Comparison of ENCODE assay signal across 21 cellular contexts in the genomic region with DNA sequence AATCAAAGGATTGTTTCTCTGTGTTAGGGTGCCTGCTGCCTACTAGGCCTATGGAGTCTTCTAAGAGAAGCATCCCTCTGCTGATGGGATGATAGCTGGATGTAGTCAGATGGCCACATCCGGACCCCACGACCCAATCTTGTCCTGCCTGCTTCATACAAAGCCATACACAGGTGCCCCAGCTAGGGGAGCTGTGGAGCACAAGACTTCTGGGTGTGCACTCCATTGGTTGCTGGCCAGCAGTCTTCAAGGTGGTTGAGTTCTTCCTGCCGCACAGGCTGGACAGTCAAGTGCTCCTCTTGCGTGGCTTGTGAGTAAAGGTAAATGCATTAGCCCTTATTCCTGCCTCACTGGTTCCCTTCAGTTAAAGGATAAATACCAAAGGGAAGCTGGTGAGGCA.
DNase-seq lines count a peak whose midpoint lies in the region; ATAC-seq, FAIRE-seq and TF ChIP-seq lines count a peak whose summit lies in the region.
"Had no signal": no experiment of that assay in that cellular context is flagged by ENCODE, and none has a peak within 500 bp of the region (broad histone marks: within the 10 kb centered on the region; RNA-seq: fewer than 3 reads in every experiment).

No MANE protein-coding gene starts in this region.

- H3K36me3 ChIP-seq in K562 (ENCODE audit: control insufficient read depth, insufficient read depth, low read length) (no peaks in the 10 kb centered on the region), kidney epithelial cell (ENCODE audit: control insufficient read depth, insufficient read depth, low read length) (no peaks in the 10 kb centered on the region), uterus (no peaks in the 10 kb centered on the region)
- H3K36me3 ChIP-seq: suprapubic skin had no signal

- H3K9me3 ChIP-seq in H9 (ENCODE audit: control insufficient read depth, low read depth, low read length) (no peaks in the 10 kb centered on the region), K562 (replicated peaks; ENCODE audit: control insufficient read depth, insufficient read depth, low read depth, low read length) (no peaks in the 10 kb centered on the region), uterus (no peaks in the 10 kb centered on the region)
- H3K9me3 ChIP-seq: suprapubic skin had no signal

- H4K91ac ChIP-seq in H9 (ENCODE audit: insufficient read length, low read depth, low read length), result no peak overlapping the region

- no peak overlapping the region for H3K27ac Mint-ChIP-seq in H9
- H3K27ac Mint-ChIP-seq: activated CD4-positive, alpha-beta T cell treated with anti-CD3 and anti-CD28 coated beads, Interleukin-2, amount 10 ng/mL, durations not matched to agents 7 days and 5 days; activated naive CD8-positive, alpha-beta T cell treated with anti-CD3 and anti-CD28 coated beads for 36 hours; activated T-helper 17 cell treated with anti-CD3 and anti-CD28 coated beads, Interleukin-2, amount 50 U/mL, for 72 hours; CD8-positive, alpha-beta T cell; naive thymus-derived CD4-positive, alpha-beta T cell; stimulated activated effector memory CD8-positive, alpha-beta T cell treated with anti-CD3 and anti-CD28 coated beads, Interleukin-12 subunit alpha, Interleukin-12 subunit beta, amount 100 ng/mL, for 72 hours had no signal

- no peak overlapping the region for H4K5ac ChIP-seq in H9 (ENCODE audit: insufficient read length, low read depth, low read length)

- CTCF ChIA-PET in K562 (lab: Yijun Ruan, JAX; ENCODE audit: low intra/inter-chr PET ratio), result no interaction called here

- no peak overlapping the region for H3K4ac ChIP-seq in H9 (ENCODE audit: low read depth, low read length)

- no peak overlapping the region for H3K56ac ChIP-seq in H9 (ENCODE audit: insufficient read length, low read depth, low read length)

- no peaks in the 10 kb centered on the region for H3K79me1 ChIP-seq in H9 (ENCODE audit: insufficient read depth, low read depth, low read length, poor library complexity, severe bottlenecking)

- no peak for TF ChIP-seq POLR2A in K562 (conservative IDR thresholded peaks at IDR 0.05)
- TF ChIP-seq POLR2A in uterus (IDR thresholded peaks at IDR 0.05), result no peak

- H3K9me3 Mint-ChIP-seq in H9, result peaks cover 13 to 14% of the 10 kb centered on the region in 2 experiments
- H3K9me3 Mint-ChIP-seq: activated CD4-positive, alpha-beta T cell treated with anti-CD3 and anti-CD28 coated beads, Interleukin-2, amount 10 ng/mL, durations not matched to agents 7 days and 5 days; CD8-positive, alpha-beta T cell; stimulated activated effector memory CD8-positive, alpha-beta T cell treated with anti-CD3 and anti-CD28 coated beads, Interleukin-12 subunit alpha, Interleukin-12 subunit beta, amount 100 ng/mL, for 72 hours had no signal

- no peak overlapping the region for H2BK15ac ChIP-seq in H9 (ENCODE audit: low read depth, low read length)

- H2AFZ ChIP-seq in H9 (ENCODE audit: low read length), result no peak overlapping the region
- H2AFZ ChIP-seq in K562 (ENCODE audit: low read depth, low read length), result no peak overlapping the region

- H2BK12ac ChIP-seq in H9 (ENCODE audit: insufficient read length, low read depth, low read length), result no peak overlapping the region

- no peak overlapping the region for H3K4me3 Mint-ChIP-seq in H9
- H3K4me3 Mint-ChIP-seq: activated CD4-positive, alpha-beta T cell treated with anti-CD3 and anti-CD28 coated beads, Interleukin-2, amount 10 ng/mL, durations not matched to agents 7 days and 5 days; activated naive CD8-positive, alpha-beta T cell treated with anti-CD3 and anti-CD28 coated beads for 36 hours; activated T-helper 17 cell treated with anti-CD3 and anti-CD28 coated beads, Interleukin-2, amount 50 U/mL, for 72 hours; CD8-positive, alpha-beta T cell; naive thymus-derived CD4-positive, alpha-beta T cell; stimulated activated effector memory CD8-positive, alpha-beta T cell treated with anti-CD3 and anti-CD28 coated beads, Interleukin-12 subunit alpha, Interleukin-12 subunit beta, amount 100 ng/mL, for 72 hours had no signal

- intact Hi-C loops in K562 (cut with micrococcal nuclease) (no loop called here), uterus (cut with DNase I; ENCODE audit: low total_unique reads) (no loop called here)

- peak; percentile 56 for TF ChIP-seq CTCF in H9 (conservative IDR thresholded peaks at IDR 0.05)
- TF ChIP-seq CTCF in K562 (IDR thresholded peaks at IDR 0.05 in 2 of 3, conservative IDR thresholded peaks at IDR 0.05 in 1 of 3; ENCODE audit: insufficient read depth in 2 of 3, low read depth in 1 of 3, low read length in 3 of 3), result peak; percentile 24 to 41 (median 31); a peak in 4 of 6 replicates
- TF ChIP-seq CTCF in kidney epithelial cell (IDR thresholded peaks at IDR 0.05; ENCODE audit: insufficient read depth, low read length, poor library complexity, severe bottlenecking), result peak; percentile 7
- TF ChIP-seq CTCF in uterus (IDR thresholded peaks at IDR 0.05), result no peak

- H3K14ac ChIP-seq in H9 (ENCODE audit: insufficient read depth, low read length), result no peak overlapping the region

- TF ChIP-seq EP300 in K562 (IDR thresholded peaks at IDR 0.05; ENCODE audit: low read length), result no peak

- DNase-seq in Daoy (ENCODE audit: low read depth) (peak; percentile 14), H9 (peak; percentile 52), K562 (ENCODE audit: extremely low read depth in 1 of 4, low spot score in 3 of 4) (peak in 3 of 4 experiments; percentile 8 to 11 (median 8)), kidney epithelial cell (ENCODE audit: low read depth) (no peak), NCI-H1092 (lab: John Stamatoyannopoulos, UW) (no peak), NCI-H526 treated with DMSO at 0.1 percent for 48 hours (lab: John Stamatoyannopoulos, UW) (no peak), uterus (no peak)
- DNase-seq: activated CD4-positive, alpha-beta T cell treated with anti-CD3 and anti-CD28 coated beads, Interleukin-2, amount 10 ng/mL, durations not matched to agents 7 days and 5 days; activated naive CD8-positive, alpha-beta T cell treated with anti-CD3 and anti-CD28 coated beads for 36 hours; CD8-positive, alpha-beta T cell; dorsolateral prefrontal cortex; foreskin fibroblast; KG1; naive thymus-derived CD4-positive, alpha-beta T cell; NCI-H526; Right ventricle myocardium superior; small intestine; stimulated activated CD4-positive, alpha-beta T cell treated with anti-CD3 and anti-CD28 coated beads, Interleukin-2, amount 100 ng/mL, for 24 hours had no signal

- no peak overlapping the region for H3K4me3 ChIP-seq in K562
- no peak overlapping the region for H3K4me3 ChIP-seq in kidney epithelial cell (ENCODE audit: low read depth, low read length)
- H3K4me3 ChIP-seq in uterus, result no peak overlapping the region
- H3K4me3 ChIP-seq: dorsolateral prefrontal cortex, suprapubic skin had no signal

- no TSS peak for BruUV-seq in K562 (replicated peaks; lab: Mats Ljungman, UMichigan)

- H3K18ac ChIP-seq in H9 (ENCODE audit: insufficient read length, low read depth, low read length), result no peak overlapping the region

- H3K9ac ChIP-seq in H9 (ENCODE audit: extremely low read depth, insufficient read length, low read length), result no peak overlapping the region
- H3K9ac ChIP-seq in K562 (ENCODE audit: insufficient read depth in 1 of 2, low read depth in 2 of 2, low read length in 2 of 2), result no peak overlapping the region

- H3K27me3 Mint-ChIP-seq in H9 (ENCODE audit: low read depth), result peaks cover 3% of the 10 kb centered on the region
- H3K27me3 Mint-ChIP-seq: activated CD4-positive, alpha-beta T cell treated with anti-CD3 and anti-CD28 coated beads, Interleukin-2, amount 10 ng/mL, durations not matched to agents 7 days and 5 days had no signal

- no peak for TF ChIP-seq RAD21 in K562 (CRISPR knock-in tag; conservative IDR thresholded peaks at IDR 0.05 in 1 of 2, IDR thresholded peaks at IDR 0.05 in 1 of 2)

- H3K79me2 ChIP-seq in H9 (ENCODE audit: insufficient read depth, low read length) (no peaks in the 10 kb centered on the region; the same call in 1 of the 2 replicates), K562 (ENCODE audit: control insufficient read depth, insufficient read depth, low read length) (no peaks in the 10 kb centered on the region)

- H3K23ac ChIP-seq in H9 (ENCODE audit: insufficient read length, low read depth, low read length), result no peak overlapping the region

- H4K20me1 ChIP-seq in H9 (ENCODE audit: control insufficient read depth, insufficient read depth, insufficient read length) (no peaks in the 10 kb centered on the region), K562 (replicated peaks; ENCODE audit: control insufficient read depth, insufficient read depth, low read length) (no peaks in the 10 kb centered on the region)

- no peak overlapping the region for H2BK120ac ChIP-seq in H9 (ENCODE audit: low read depth, low read length, poor library complexity, severe bottlenecking)

- in situ Hi-C loops in K562 (cut with MboI), result no loop called here

- ATAC-seq in K562, result peak; percentile 82
- ATAC-seq: activated T-helper 17 cell treated with anti-CD3 and anti-CD28 coated beads, Interleukin-2, amount 50 U/mL, for 72 hours; CD8-positive, alpha-beta T cell; naive thymus-derived CD4-positive, alpha-beta T cell; stimulated activated effector memory CD8-positive, alpha-beta T cell treated with anti-CD3 and anti-CD28 coated beads, Interleukin-12 subunit alpha, Interleukin-12 subunit beta, amount 100 ng/mL, for 72 hours had no signal

- no CpG with 5 or more reads among the region's 4 CpGs for WGBS in H9 (ENCODE audit: extremely low coverage, insufficient read length, low lambda C conversion rate)
- 0% methylated on average over 4 of the region's 4 CpGs for WGBS in K562 (ENCODE audit: insufficient coverage, low coverage, missing lambda C conversion rate)

- no peaks in the 10 kb centered on the region for H3K4me1 ChIP-seq in H9 (ENCODE audit: insufficient read depth, low read length)
- H3K4me1 ChIP-seq in K562 (replicated peaks in 1 of 2; ENCODE audit: control insufficient read depth in 2 of 2, insufficient read depth in 2 of 2, low read length in 2 of 2), result no peaks in the 10 kb centered on the region
- no peaks in the 10 kb centered on the region for H3K4me1 ChIP-seq in uterus
- H3K4me1 ChIP-seq: suprapubic skin had no signal

- no peak overlapping the region for H2BK20ac ChIP-seq in H9 (ENCODE audit: low read depth, low read length, poor library complexity, severe bottlenecking)

- no peaks in the 10 kb centered on the region for H3K9me1 ChIP-seq in K562 (ENCODE audit: control insufficient read depth, insufficient read depth, low read length)

- H3K4me2 ChIP-seq in H9 (ENCODE audit: insufficient read depth, insufficient read length, low read length) (no peak overlapping the region), K562 (ENCODE audit: insufficient read depth, low read length) (no peak overlapping the region)

- H2AK5ac ChIP-seq in H9 (ENCODE audit: insufficient read length, low read length), result no peak overlapping the region

- H3K4me1 Mint-ChIP-seq in H9, result no peaks in the 10 kb centered on the region
- H3K4me1 Mint-ChIP-seq: activated T-helper 17 cell treated with anti-CD3 and anti-CD28 coated beads, Interleukin-2, amount 50 U/mL, for 72 hours; stimulated activated effector memory CD8-positive, alpha-beta T cell treated with anti-CD3 and anti-CD28 coated beads, Interleukin-12 subunit alpha, Interleukin-12 subunit beta, amount 100 ng/mL, for 72 hours had no signal

- POLR2A ChIA-PET in K562 (lab: Yijun Ruan, JAX), result no interaction called here

- no peak for FAIRE-seq in K562 (lab: Jason Lieb, UNC)
- FAIRE-seq: small intestine had no signal

- no peak overlapping the region for H2BK5ac ChIP-seq in H9 (ENCODE audit: insufficient read length, low read length)

- H4K8ac ChIP-seq in H9 (replicated peaks; ENCODE audit: insufficient read length, low read depth, low read length), result no peak overlapping the region

- H3K27ac ChIP-seq in H9 (ENCODE audit: insufficient read length, low read depth, low read length) (no peak overlapping the region), K562 (ENCODE audit: extremely low read depth, low read depth, low read length) (no peak overlapping the region), uterus (no peak overlapping the region)
- H3K27ac ChIP-seq: dorsolateral prefrontal cortex, suprapubic skin had no signal

- H3K36me3 Mint-ChIP-seq in H9 (ENCODE audit: insufficient read depth in 1 of 3, low read depth in 3 of 3), result peaks cover 2 to 9% (median 5%) of the 10 kb centered on the region in 3 experiments; a peak in 5 of 7 replicates
- H3K36me3 Mint-ChIP-seq: activated naive CD8-positive, alpha-beta T cell treated with anti-CD3 and anti-CD28 coated beads for 36 hours; CD8-positive, alpha-beta T cell; naive thymus-derived CD4-positive, alpha-beta T cell; stimulated activated effector memory CD8-positive, alpha-beta T cell treated with anti-CD3 and anti-CD28 coated beads, Interleukin-12 subunit alpha, Interleukin-12 subunit beta, amount 100 ng/mL, for 72 hours had no signal

- no peaks in the 10 kb centered on the region for H3K23me2 ChIP-seq in H9 (ENCODE audit: insufficient read length, low read depth, low read length, poor library complexity, severe bottlenecking)

- H3K27me3 ChIP-seq in H9 (ENCODE audit: insufficient read depth, low read length) (no peaks in the 10 kb centered on the region), K562 (ENCODE audit: control insufficient read depth in 2 of 2, insufficient read depth in 2 of 2, low read length in 2 of 2) (no peaks in the 10 kb centered on the region; a peak in 1 of 5 replicates), kidney epithelial cell (ENCODE audit: control insufficient read depth, insufficient read depth, low read length) (peaks cover 2% of the 10 kb centered on the region), uterus (no peaks in the 10 kb centered on the region)
- H3K27me3 ChIP-seq: suprapubic skin had no signal

- no peak overlapping the region for H3T11ph ChIP-seq in H9 (ENCODE audit: low read length)

Comparison
In these comparisons a context has a peak if more than half of its experiments do, and no peak if none do; other contexts are left out.
1. DNase-seq: peak in Daoy (single experiment), H9 (single experiment) and K562 (3 of 4); none in kidney epithelial cell (single experiment), NCI-H1092 (single experiment), NCI-H526 treated with DMSO at 0.1 percent for 48 hours (single experiment) and uterus (0 of 2).
2. CTCF ChIP-seq: peak in H9 (single experiment), K562 (3 of 3) and kidney epithelial cell (single experiment); none in uterus (0 of 4).